In genomic region chr13:97226013-97226412, GRCh38 we compare ENCODE assay signal across 8 cellular contexts. TPM values are rescaled to one million over a fixed set of nuclear protein-coding genes. Genes with fewer than 3 reads are reported as not detected.
DNase-seq lines count a peak whose midpoint lies in the region; ATAC-seq, FAIRE-seq and TF ChIP-seq lines count a peak whose summit lies in the region.

No MANE protein-coding gene starts in this region.

- H3K4me1 Mint-ChIP-seq in activated CD4-positive, alpha-beta T cell treated with anti-CD3 and anti-CD28 coated beads for 36 hours = peaks cover 51% of the 10 kb centered on the region
- H3K4me1 Mint-ChIP-seq in activated T-helper 17 cell treated with anti-CD3 and anti-CD28 coated beads, Interleukin-2, amount 50 U/mL, for 72 hours = peaks cover 24% of the 10 kb centered on the region
- peaks cover 38% of the 10 kb centered on the region for H3K4me1 Mint-ChIP-seq in GM23338
- peaks cover 37 to 54% of the 10 kb centered on the region in 2 donors for H3K4me1 Mint-ChIP-seq in stimulated activated naive B cell treated with anti-CD40 and anti-IgM and Interleukin-4, amounts not matched to agents 10 μg/mL and 1 μg/mL and 100 μg/mL, for 72 hours

- H3K9me3 ChIP-seq in keratinocyte (ENCODE audit: control insufficient read depth, low read depth, low read length) = no peaks in the 10 kb centered on the region
- no peaks in the 10 kb centered on the region for H3K9me3 ChIP-seq in suprapubic skin

- H4K20me1 ChIP-seq in keratinocyte (ENCODE audit: control insufficient read depth, extremely low read depth, insufficient read depth, low read length) (no peaks in the 10 kb centered on the region), GM23338 (replicated peaks; ENCODE audit: insufficient read depth) (peaks cover 16% of the 10 kb centered on the region; the same call in 1 of the 2 replicates)

- no peak for DNase-seq in activated CD4-positive, alpha-beta T cell treated with anti-CD3 and anti-CD28 coated beads for 36 hours
- no peak for DNase-seq in activated CD4-positive, alpha-beta T cell treated with anti-CD3 and anti-CD28 coated beads for 4 hours
- DNase-seq in keratinocyte (ENCODE audit: low read depth, low spot score) (no peak), suprapubic skin (ENCODE audit: low spot score in 2 of 2) (no peak), GM23338 (ENCODE audit: low spot score) (no peak)
- no peak for DNase-seq in stimulated activated naive B cell treated with anti-CD40 and anti-IgM and Interleukin-4, amounts not matched to agents 10 μg/mL and 1 μg/mL and 100 μg/mL, for 72 hours

- POLR2A ChIA-PET in activated CD4-positive, alpha-beta T cell treated with anti-CD3 and anti-CD28 coated beads for 36 hours (lab: Charles Lee) = interaction anchor here (1.0 kb wide), 1 partner anchor 11 kb away, joined by 3 read pairs; no protein-coding TSS in a partner anchor

- intact Hi-C loops in activated CD4-positive, alpha-beta T cell treated with anti-CD3 and anti-CD28 coated beads for 36 hours (cut with DNase I, micrococcal nuclease) = loop anchor here in 1 of 2 experiments (1.0 to 10.0 kb wide), 4 partner anchors 29 to 1349 kb away; partner anchors contain the start of gene STK24

- ATAC-seq in activated CD4-positive, alpha-beta T cell treated with anti-CD3 and anti-CD28 coated beads for 36 hours = no peak
- no peak for ATAC-seq in activated T-helper 17 cell treated with anti-CD3 and anti-CD28 coated beads, Interleukin-2, amount 50 U/mL, for 72 hours (replicated peaks)
- ATAC-seq in GM23338 (no peak), HG03521 (IDR thresholded peaks at IDR 0.05; ENCODE audit: unreplicated experiment) (no peak)
- no peak for ATAC-seq in stimulated activated naive B cell treated with anti-CD40 and anti-IgM and Interleukin-4, amounts not matched to agents 10 μg/mL and 1 μg/mL and 100 μg/mL, for 72 hours (replicated peaks)

- H3K9ac ChIP-seq in keratinocyte (ENCODE audit: control insufficient read depth, extremely low read depth, insufficient read depth, low read length) = peak overlapping the region; percentile 87

- WGBS in suprapubic skin = 26% methylated on average over 8 of the region's 8 CpGs

- FAIRE-seq in keratinocyte (lab: Jason Lieb, UNC) = no peak

- H3K27ac ChIP-seq in keratinocyte (ENCODE audit: control insufficient read depth, insufficient read depth, low read length) = peak overlapping the region; percentile 92
- H3K27ac ChIP-seq in suprapubic skin = peak overlapping the region; percentile 96
- H3K27ac ChIP-seq in GM23338 (ENCODE audit: low read depth) = no peak overlapping the region

- H3K4me2 ChIP-seq in keratinocyte (ENCODE audit: control insufficient read depth, extremely low read depth, insufficient read depth, low read depth, low read length) (peak overlapping the region; percentile 98), GM23338 (no peak overlapping the region)

- H3K36me3 ChIP-seq in keratinocyte (ENCODE audit: control insufficient read depth in 2 of 2, extremely low read depth in 1 of 2, insufficient read depth in 2 of 2, low read length in 2 of 2) (no peaks in the 10 kb centered on the region), suprapubic skin (no peaks in the 10 kb centered on the region), GM23338 (ENCODE audit: insufficient read depth) (no peaks in the 10 kb centered on the region)

- TF ChIP-seq CTCF in keratinocyte (optimal IDR thresholded peaks at IDR 0.05 in 1 of 3, IDR thresholded peaks at IDR 0.05 in 1 of 3, conservative IDR thresholded peaks at IDR 0.05 in 1 of 3; ENCODE audit: extremely low read depth in 1 of 3, insufficient read depth in 2 of 3, low read length in 3 of 3) = no peak
- no peak for TF ChIP-seq CTCF in suprapubic skin (IDR thresholded peaks at IDR 0.05)
- TF ChIP-seq CTCF in GM23338 (conservative IDR thresholded peaks at IDR 0.05; ENCODE audit: low read depth in 2 of 2) = no peak

- no peak overlapping the region for H3K27ac Mint-ChIP-seq in activated CD4-positive, alpha-beta T cell treated with anti-CD3 and anti-CD28 coated beads for 36 hours
- peak overlapping the region; percentile 99 for H3K27ac Mint-ChIP-seq in activated T-helper 17 cell treated with anti-CD3 and anti-CD28 coated beads, Interleukin-2, amount 50 U/mL, for 72 hours
- H3K27ac Mint-ChIP-seq in GM23338 = no peak overlapping the region
- no peak overlapping the region for H3K27ac Mint-ChIP-seq in stimulated activated naive B cell treated with anti-CD40 and anti-IgM and Interleukin-4, amounts not matched to agents 10 μg/mL and 1 μg/mL and 100 μg/mL, for 72 hours

- CTCF ChIA-PET in activated CD4-positive, alpha-beta T cell treated with anti-CD3 and anti-CD28 coated beads for 36 hours (lab: Charles Lee) = interaction anchor here (0.6 to 4.5 kb wide), 10 partner anchors 13 to 1422 kb away, joined by 3 to 29 read pairs (median 4); no protein-coding TSS in a partner anchor

- peak overlapping the region in 2 of 3 experiments; percentile 83 to 90 for H3K4me3 ChIP-seq in keratinocyte (ENCODE audit: control insufficient read depth in 2 of 3, extremely low read depth in 1 of 3, insufficient read depth in 2 of 3, low read depth in 1 of 3, low read length in 3 of 3)
- H3K4me3 ChIP-seq in suprapubic skin = peak overlapping the region; percentile 57
- no peak overlapping the region for H3K4me3 ChIP-seq in GM23338

- no peaks in the 10 kb centered on the region for H3K27me3 Mint-ChIP-seq in activated CD4-positive, alpha-beta T cell treated with anti-CD3 and anti-CD28 coated beads for 36 hours
- no peaks in the 10 kb centered on the region for H3K27me3 Mint-ChIP-seq in activated T-helper 17 cell treated with anti-CD3 and anti-CD28 coated beads, Interleukin-2, amount 50 U/mL, for 72 hours
- peaks cover 77% of the 10 kb centered on the region for H3K27me3 Mint-ChIP-seq in GM23338 (ENCODE audit: insufficient read depth, low read depth, poor library complexity)
- no peaks in the 10 kb centered on the region for H3K27me3 Mint-ChIP-seq in stimulated activated naive B cell treated with anti-CD40 and anti-IgM and Interleukin-4, amounts not matched to agents 10 μg/mL and 1 μg/mL and 100 μg/mL, for 72 hours

- dilution Hi-C loops in keratinocyte (cut with MboI; ENCODE audit: extremely low pct_ligation_motif_present, low sequenced_read_pairs) = no loop called here

- H3K27me3 ChIP-seq in keratinocyte (ENCODE audit: control insufficient read depth, extremely low read depth, insufficient read depth, low read length) (no peaks in the 10 kb centered on the region), suprapubic skin (no peaks in the 10 kb centered on the region), GM23338 (ENCODE audit: insufficient read depth) (peaks cover 85% of the 10 kb centered on the region)

- no peaks in the 10 kb centered on the region for H3K9me1 ChIP-seq in keratinocyte (ENCODE audit: control insufficient read depth, extremely low read depth, insufficient read depth, low read length)

- no peaks in the 10 kb centered on the region for H3F3A ChIP-seq in GM23338 (replicated peaks; ENCODE audit: low read depth)

- H3K4me1 ChIP-seq in keratinocyte (ENCODE audit: control insufficient read depth, extremely low read depth, insufficient read depth, low read length) = peaks cover 33% of the 10 kb centered on the region
- peaks cover 59% of the 10 kb centered on the region for H3K4me1 ChIP-seq in suprapubic skin
- H3K4me1 ChIP-seq in GM23338 (ENCODE audit: insufficient read depth) = peaks cover 23% of the 10 kb centered on the region

- no peaks in the 10 kb centered on the region for H3K9me2 ChIP-seq in GM23338 (ENCODE audit: insufficient read depth)

- H3K79me2 ChIP-seq in keratinocyte (ENCODE audit: control insufficient read depth, insufficient read depth, low read length) (peaks cover 72% of the 10 kb centered on the region), GM23338 (replicated peaks; ENCODE audit: insufficient read depth) (no peaks in the 10 kb centered on the region)

- peak overlapping the region; percentile 80 for H3K4me3 Mint-ChIP-seq in activated CD4-positive, alpha-beta T cell treated with anti-CD3 and anti-CD28 coated beads for 36 hours
- peak overlapping the region; percentile 87 for H3K4me3 Mint-ChIP-seq in activated T-helper 17 cell treated with anti-CD3 and anti-CD28 coated beads, Interleukin-2, amount 50 U/mL, for 72 hours
- H3K4me3 Mint-ChIP-seq in GM23338 = no peak overlapping the region
- H3K4me3 Mint-ChIP-seq in stimulated activated naive B cell treated with anti-CD40 and anti-IgM and Interleukin-4, amounts not matched to agents 10 μg/mL and 1 μg/mL and 100 μg/mL, for 72 hours = peak overlapping the region in 1 of 2 donors; percentile 84

- peaks cover 3% of the 10 kb centered on the region for H3K36me3 Mint-ChIP-seq in activated CD4-positive, alpha-beta T cell treated with anti-CD3 and anti-CD28 coated beads for 36 hours (ENCODE audit: low read depth)
- H3K36me3 Mint-ChIP-seq in activated T-helper 17 cell treated with anti-CD3 and anti-CD28 coated beads, Interleukin-2, amount 50 U/mL, for 72 hours (ENCODE audit: low read depth) = peaks cover 20% of the 10 kb centered on the region
- no peaks in the 10 kb centered on the region for H3K36me3 Mint-ChIP-seq in GM23338 (ENCODE audit: low read depth)
- peaks cover 4 to 6% of the 10 kb centered on the region in 2 donors for H3K36me3 Mint-ChIP-seq in stimulated activated naive B cell treated with anti-CD40 and anti-IgM and Interleukin-4, amounts not matched to agents 10 μg/mL and 1 μg/mL and 100 μg/mL, for 72 hours

- TF ChIP-seq EP300 in suprapubic skin (IDR thresholded peaks at IDR 0.05) = no peak

- no peaks in the 10 kb centered on the region for H3K9me3 Mint-ChIP-seq in activated CD4-positive, alpha-beta T cell treated with anti-CD3 and anti-CD28 coated beads for 36 hours (ENCODE audit: low read depth)
- H3K9me3 Mint-ChIP-seq in activated T-helper 17 cell treated with anti-CD3 and anti-CD28 coated beads, Interleukin-2, amount 50 U/mL, for 72 hours = no peaks in the 10 kb centered on the region
- H3K9me3 Mint-ChIP-seq in GM23338 = no peaks in the 10 kb centered on the region; the same call in 2 of the 3 replicates
- H3K9me3 Mint-ChIP-seq in stimulated activated naive B cell treated with anti-CD40 and anti-IgM and Interleukin-4, amounts not matched to agents 10 μg/mL and 1 μg/mL and 100 μg/mL, for 72 hours = no peaks in the 10 kb centered on the region

- TF ChIP-seq POLR2A in suprapubic skin (IDR thresholded peaks at IDR 0.05) = no peak

- H2AFZ ChIP-seq in keratinocyte (ENCODE audit: control insufficient read depth, low read length) (peak overlapping the region; percentile 4), GM23338 (no peak overlapping the region)

RNA-seq across cellular contexts. Expression of gene MBNL2, which starts 3.9 kb away (rescaled TPM):
- total RNA-seq in activated CD4-positive, alpha-beta T cell treated with anti-CD3 and anti-CD28 coated beads for 36 hours = 10 to 100 TPM; 16.7 to 24.5 TPM
- total RNA-seq in activated T-helper 17 cell treated with anti-CD3 and anti-CD28 coated beads, Interleukin-2, amount 50 U/mL, for 72 hours = 10 to 100 TPM; 13.4 to 27.2 TPM
- polyA plus RNA-seq in keratinocyte = 19.3 to 28.4 TPM (median 22.2 TPM) in 3 replicates
- polyA plus RNA-seq in keratinocyte (2011; ENCODE audit: low read depth) = 14.7 TPM
- 16.1 and 24.4 TPM in 2 replicates for polyA plus RNA-seq in keratinocyte (2011; cell fraction: cytosol; rRNA removed)
- 26.1 and 29.2 TPM in 2 replicates for polyA plus RNA-seq in keratinocyte (2011; cell fraction: nucleus; rRNA removed)
- 13.4 and 18.6 TPM in 2 replicates for polyA plus RNA-seq in keratinocyte (2012; ENCODE audit: low replicate concordance)
- 20.2 to 86.3 TPM (median 68.7 TPM) in 3 replicates for polyA minus RNA-seq in keratinocyte
- polyA minus RNA-seq in keratinocyte (2011; cell fraction: cytosol; rRNA and poly(A)+ RNA removed) = 22.8 TPM
- polyA minus RNA-seq in keratinocyte (2011; cell fraction: nucleus; rRNA and poly(A)+ RNA removed) = 28.5 and 52.8 TPM in 2 replicates
- 10 to 100 TPM; 64.2 to 92.4 (median 73.4) TPM for total RNA-seq in suprapubic skin
- total RNA-seq in GM23338 (2014; rRNA removed; shearing (Covaris generic)) = 1.3 and 3.2 TPM in 2 replicates
- polyA plus RNA-seq in GM23338 (2016; fragmentation: Nextera tagmentation; extraction: Ambion mirVana) = 0.49 and 0.55 TPM in 2 replicates
